13 cellular contexts compared by ENCODE assay signal in the genomic region with DNA sequence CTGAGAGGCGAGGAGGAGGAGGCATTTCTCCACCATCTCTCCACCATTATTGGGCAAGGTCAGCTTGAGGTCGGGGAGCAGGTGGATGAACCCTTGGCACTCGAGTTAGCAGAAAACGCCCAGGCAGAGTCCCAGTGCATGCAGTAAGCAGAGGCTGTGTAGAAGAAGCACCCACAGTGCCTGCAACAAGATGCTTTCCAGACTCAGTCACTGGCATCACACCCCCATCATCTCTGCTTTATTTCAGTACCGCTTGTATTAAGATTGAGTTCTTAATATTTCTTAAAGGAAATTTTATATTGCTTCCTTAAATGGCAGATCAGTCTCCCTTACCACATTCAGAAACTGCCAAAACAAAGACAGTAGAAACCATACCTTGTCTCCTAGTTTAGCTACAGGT.
"Had no signal": no experiment of that assay in that cellular context is flagged by ENCODE, and none has a peak within 500 bp of the region (broad histone marks: within the 10 kb centered on the region; RNA-seq: fewer than 3 reads in every experiment).

No MANE protein-coding gene starts in this region.

- H3K4me3 ChIP-seq: lower lobe of right lung, psoas muscle, upper lobe of left lung had no signal

- H3K9me3 ChIP-seq: lower lobe of right lung, psoas muscle, upper lobe of left lung had no signal

- ATAC-seq: esophagus mucosa; lower lobe of right lung; naive thymus-derived CD4-positive, alpha-beta T cell; psoas muscle had no signal

- H3K27ac ChIP-seq: psoas muscle had no signal

- DNase-seq: activated CD4-positive, alpha-beta T cell treated with anti-CD3 and anti-CD28 coated beads, Interleukin-2, amount 10 ng/mL, durations not matched to agents 7 days and 5 days; activated CD4-positive, CD25-positive, alpha-beta regulatory T cell; activated naive CD4-positive, alpha-beta T cell treated with anti-CD3 and anti-CD28 coated beads, Interleukin-2, amount 10 ng/mL, durations not matched to agents 7 days and 5 days; foreskin fibroblast; lower lobe of right lung; midbrain; naive thymus-derived CD4-positive, alpha-beta T cell; psoas muscle; SIG-M5; stimulated activated CD4-positive, alpha-beta T cell treated with anti-CD3 and anti-CD28 coated beads, Interleukin-4, amount 100 ng/mL, for 1 hour; stimulated activated CD8-positive, alpha-beta memory T cell treated with anti-CD3 and anti-CD28 coated beads, Interleukin-4, amount 100 ng/mL, for 48 hours; upper lobe of left lung had no signal

- H3K27me3 ChIP-seq: upper lobe of left lung had no signal
